1 cellular context compared by ENCODE assay signal in genomic region chrX:129760155-129760554, GRCh38.
TF ChIP-seq lines count a peak whose summit lies in the region.

No MANE protein-coding gene starts in this region.

TF ChIP-seq in GM12878, 131 proteins besides CTCF, POLR2A, EP300 and RAD21:
- TF ChIP-seq NBN (IDR thresholded peaks at IDR 0.05) (no peak), RELA (IDR thresholded peaks at IDR 0.05; ENCODE audit: borderline replicate concordance, partially characterized antibody) (no peak), CEBPB (IDR thresholded peaks at IDR 0.05; ENCODE audit: borderline replicate concordance in 1 of 2, low read depth in 2 of 2, low read length in 2 of 2) (no peak), PBX3 (IDR thresholded peaks at IDR 0.05; ENCODE audit: insufficient replicate concordance, low read depth, low read length) (no peak), SIN3A (IDR thresholded peaks at IDR 0.05; ENCODE audit: low read depth, low read length) (no peak), PML (IDR thresholded peaks at IDR 0.05; ENCODE audit: low read length) (no peak), MTA3 (IDR thresholded peaks at IDR 0.05; ENCODE audit: borderline replicate concordance, low read length) (no peak), BCL3 (IDR thresholded peaks at IDR 0.05; ENCODE audit: borderline replicate concordance, insufficient read depth, low read depth, low read length, poor library complexity, severe bottlenecking) (no peak), ZNF687 (IDR thresholded peaks at IDR 0.05) (no peak), TBL1XR1 (IDR thresholded peaks at IDR 0.05; ENCODE audit: low read depth, low read length) (no peak), KAT2A (conservative IDR thresholded peaks at IDR 0.05; ENCODE audit: control insufficient read depth, low read depth, low read length) (no peak), USF2 (IDR thresholded peaks at IDR 0.05; ENCODE audit: borderline replicate concordance, low read depth, low read length) (no peak), ZNF592 (IDR thresholded peaks at IDR 0.05) (no peak), RUNX3 (IDR thresholded peaks at IDR 0.05; ENCODE audit: low read length) (no peak), PAX8 (IDR thresholded peaks at IDR 0.05) (no peak)
